In the genomic region with DNA sequence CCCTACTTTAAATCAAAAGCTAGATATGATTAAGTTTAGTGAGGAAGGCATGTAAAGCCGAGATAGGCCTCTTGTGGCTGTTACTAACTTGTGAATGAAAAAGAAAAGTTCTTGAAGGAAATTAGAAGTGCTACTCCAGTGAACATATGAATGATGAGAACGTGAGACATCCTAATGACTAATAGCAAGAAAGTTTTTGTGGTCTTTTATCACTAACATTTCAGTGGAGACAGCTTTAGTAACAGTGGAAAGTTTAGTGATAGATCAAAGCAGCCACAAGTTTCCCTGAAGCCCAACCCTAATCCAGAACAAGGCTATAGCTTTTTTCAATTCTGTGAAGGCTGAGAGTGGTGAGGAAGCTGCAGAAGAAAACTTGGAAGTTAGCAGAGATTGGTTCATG, we compare ENCODE assay signal across 10 cellular contexts.
DNase-seq lines count a peak whose midpoint lies in the region; ATAC-seq and TF ChIP-seq lines count a peak whose summit lies in the region.
"Had no signal": no experiment of that assay in that cellular context is flagged by ENCODE, and none has a peak within 500 bp of the region (broad histone marks: within the 10 kb centered on the region; RNA-seq: fewer than 3 reads in every experiment).

No MANE protein-coding gene starts in this region.

- no peak for TF ChIP-seq CTCF in progenitor cell of endocrine pancreas (IDR thresholded peaks at IDR 0.05; ENCODE audit: unreplicated experiment)

- no peaks in the 10 kb centered on the region for H3K36me3 Mint-ChIP-seq in progenitor cell of endocrine pancreas (ENCODE audit: insufficient read depth)

- no peaks in the 10 kb centered on the region for H3K27me3 Mint-ChIP-seq in progenitor cell of endocrine pancreas

- ATAC-seq in GM18502 (IDR thresholded peaks at IDR 0.05; ENCODE audit: poor library complexity, unreplicated experiment): peak; percentile 61
- peak; percentile 68 for ATAC-seq in GM21723 (IDR thresholded peaks at IDR 0.05; ENCODE audit: unreplicated experiment)

- DNase-seq in activated CD4-positive, alpha-beta T cell treated with anti-CD3 and anti-CD28 coated beads for 48 hours: peak; percentile 31
- DNase-seq in iris pigment epithelial cell (ENCODE audit: low read depth) (peak; percentile 61), MV-4-11 (lab: John Stamatoyannopoulos, UW) (no peak), mucosa of gallbladder (ENCODE audit: low spot score) (no peak), progenitor cell of endocrine pancreas (ENCODE audit: low spot score, unreplicated experiment) (no peak), NCI-H2227 treated with DMSO at 0.1 percent for 48 hours (lab: John Stamatoyannopoulos, UW) (no peak)
- DNase-seq: NCI-H2171 treated with DMSO at 0.1 percent for 48 hours, T1000 had no signal

- H3K4me3 Mint-ChIP-seq in progenitor cell of endocrine pancreas (ENCODE audit: low read depth): no peak overlapping the region

- peaks cover 6% of the 10 kb centered on the region for H3K9me3 Mint-ChIP-seq in progenitor cell of endocrine pancreas (ENCODE audit: low read depth)

- H3K4me1 Mint-ChIP-seq in progenitor cell of endocrine pancreas (ENCODE audit: low read depth): no peaks in the 10 kb centered on the region

- no peak overlapping the region for H3K27ac Mint-ChIP-seq in progenitor cell of endocrine pancreas

Comparison
In these comparisons a context has a peak if more than half of its experiments do, and no peak if none do; other contexts are left out.
1. DNase-seq: peak in activated CD4-positive, alpha-beta T cell treated with anti-CD3 and anti-CD28 coated beads for 48 hours (single experiment) and iris pigment epithelial cell (single experiment); none in MV-4-11 (single experiment), mucosa of gallbladder (single experiment), progenitor cell of endocrine pancreas (single experiment) and NCI-H2227 treated with DMSO at 0.1 percent for 48 hours (single experiment).